ENCODE assay signal across 1 cellular context in the genomic region with DNA sequence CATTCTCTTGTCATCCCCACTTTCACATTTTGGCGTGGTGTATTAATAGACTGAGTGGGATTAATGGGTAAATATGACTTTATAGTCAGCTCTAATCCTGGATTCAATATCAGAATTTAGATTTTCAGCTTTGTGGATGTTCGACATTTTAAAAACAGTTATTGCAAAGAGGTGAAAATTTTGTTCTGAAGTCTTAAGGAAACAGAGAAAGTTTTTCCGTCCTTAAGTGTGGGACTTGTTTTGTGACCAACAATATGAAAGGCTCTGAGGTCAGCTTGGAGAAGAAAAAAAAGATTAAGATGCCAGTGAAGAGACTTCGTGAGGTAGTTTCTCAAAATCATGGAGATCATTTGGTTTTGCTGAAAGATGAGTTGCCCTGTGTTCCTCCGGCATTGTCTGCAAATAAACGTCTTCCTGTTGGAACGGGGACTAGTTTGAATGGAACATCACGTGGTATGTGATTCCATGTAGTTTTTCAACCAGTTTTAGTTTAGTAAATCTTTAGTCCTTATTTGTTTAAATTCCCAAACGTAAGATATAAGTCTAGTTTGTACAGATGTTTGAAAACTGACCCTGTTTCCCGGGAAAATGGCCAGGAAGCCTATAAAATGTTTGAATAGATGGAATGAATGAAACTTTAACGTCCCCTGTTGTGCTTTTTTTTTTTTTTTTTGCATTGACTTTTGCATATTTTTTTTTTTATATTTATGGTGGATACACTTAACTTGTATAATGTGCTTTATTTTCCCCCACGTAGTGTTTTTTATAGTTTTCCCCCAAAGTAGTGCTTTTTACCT.
TF ChIP-seq lines count a peak whose summit lies in the region.

No MANE protein-coding gene starts in this region.

TF ChIP-seq in GM12878, 131 proteins besides CTCF, POLR2A, EP300 and RAD21 (continued from another document):
- TF ChIP-seq, protein P1, sequence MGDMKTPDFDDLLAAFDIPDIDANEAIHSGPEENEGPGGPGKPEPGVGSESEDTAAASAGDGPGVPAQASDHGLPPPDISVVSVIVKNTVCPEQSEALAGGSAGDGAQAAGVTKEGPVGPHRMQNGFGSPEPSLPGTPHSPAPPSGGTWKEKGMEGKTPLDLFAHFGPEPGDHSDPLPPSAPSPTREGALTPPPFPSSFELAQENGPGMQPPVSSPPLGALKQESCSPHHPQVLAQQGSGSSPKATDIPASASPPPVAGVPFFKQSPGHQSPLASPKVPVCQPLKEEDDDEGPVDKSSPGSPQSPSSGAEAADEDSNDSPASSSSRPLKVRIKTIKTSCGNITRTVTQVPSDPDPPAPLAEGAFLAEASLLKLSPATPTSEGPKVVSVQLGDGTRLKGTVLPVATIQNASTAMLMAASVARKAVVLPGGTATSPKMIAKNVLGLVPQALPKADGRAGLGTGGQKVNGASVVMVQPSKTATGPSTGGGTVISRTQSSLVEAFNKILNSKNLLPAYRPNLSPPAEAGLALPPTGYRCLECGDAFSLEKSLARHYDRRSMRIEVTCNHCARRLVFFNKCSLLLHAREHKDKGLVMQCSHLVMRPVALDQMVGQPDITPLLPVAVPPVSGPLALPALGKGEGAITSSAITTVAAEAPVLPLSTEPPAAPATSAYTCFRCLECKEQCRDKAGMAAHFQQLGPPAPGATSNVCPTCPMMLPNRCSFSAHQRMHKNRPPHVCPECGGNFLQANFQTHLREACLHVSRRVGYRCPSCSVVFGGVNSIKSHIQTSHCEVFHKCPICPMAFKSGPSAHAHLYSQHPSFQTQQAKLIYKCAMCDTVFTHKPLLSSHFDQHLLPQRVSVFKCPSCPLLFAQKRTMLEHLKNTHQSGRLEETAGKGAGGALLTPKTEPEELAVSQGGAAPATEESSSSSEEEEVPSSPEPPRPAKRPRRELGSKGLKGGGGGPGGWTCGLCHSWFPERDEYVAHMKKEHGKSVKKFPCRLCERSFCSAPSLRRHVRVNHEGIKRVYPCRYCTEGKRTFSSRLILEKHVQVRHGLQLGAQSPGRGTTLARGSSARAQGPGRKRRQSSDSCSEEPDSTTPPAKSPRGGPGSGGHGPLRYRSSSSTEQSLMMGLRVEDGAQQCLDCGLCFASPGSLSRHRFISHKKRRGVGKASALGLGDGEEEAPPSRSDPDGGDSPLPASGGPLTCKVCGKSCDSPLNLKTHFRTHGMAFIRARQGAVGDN (IDR thresholded peaks at IDR 0.05): no peak
- TF ChIP-seq ETV6 (conservative IDR thresholded peaks at IDR 0.05 in 1 of 2, IDR thresholded peaks at IDR 0.05 in 1 of 2; ENCODE audit: borderline replicate concordance in 1 of 2, low read depth in 1 of 2): no peak
- TF ChIP-seq SUPT20H (IDR thresholded peaks at IDR 0.05; ENCODE audit: borderline replicate concordance, control insufficient read depth, low read depth, low read length): no peak
- TF ChIP-seq, protein P2, sequence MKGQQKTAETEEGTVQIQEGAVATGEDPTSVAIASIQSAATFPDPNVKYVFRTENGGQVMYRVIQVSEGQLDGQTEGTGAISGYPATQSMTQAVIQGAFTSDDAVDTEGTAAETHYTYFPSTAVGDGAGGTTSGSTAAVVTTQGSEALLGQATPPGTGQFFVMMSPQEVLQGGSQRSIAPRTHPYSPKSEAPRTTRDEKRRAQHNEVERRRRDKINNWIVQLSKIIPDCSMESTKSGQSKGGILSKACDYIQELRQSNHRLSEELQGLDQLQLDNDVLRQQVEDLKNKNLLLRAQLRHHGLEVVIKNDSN (IDR thresholded peaks at IDR 0.05; ENCODE audit: borderline replicate concordance, extremely low read length, insufficient read depth, low read depth, low read length): no peak
- no peak for TF ChIP-seq NR2C1 (IDR thresholded peaks at IDR 0.05)
- no peak for TF ChIP-seq ASH2L (IDR thresholded peaks at IDR 0.05; ENCODE audit: borderline replicate concordance, low read depth)
- no peak for TF ChIP-seq RFX5 (IDR thresholded peaks at IDR 0.05; ENCODE audit: low read depth, low read length)
- no peak for TF ChIP-seq FOXM1 (IDR thresholded peaks at IDR 0.05; ENCODE audit: low read depth, low read length)
- TF ChIP-seq BHLHE40 (IDR thresholded peaks at IDR 0.05; ENCODE audit: borderline replicate concordance in 1 of 2, low read depth in 2 of 2, low read length in 1 of 2): no peak
- TF ChIP-seq CHD2 (IDR thresholded peaks at IDR 0.05; ENCODE audit: borderline replicate concordance, low read depth, low read length): no peak
- TF ChIP-seq LARP7 (IDR thresholded peaks at IDR 0.05): no peak
- no peak for TF ChIP-seq POLR2AphosphoS2 (IDR thresholded peaks at IDR 0.05; ENCODE audit: low read depth, low read length)
- no peak for TF ChIP-seq RCOR1 (conservative IDR thresholded peaks at IDR 0.05; ENCODE audit: low read depth, low read length)
- TF ChIP-seq, protein P3, sequence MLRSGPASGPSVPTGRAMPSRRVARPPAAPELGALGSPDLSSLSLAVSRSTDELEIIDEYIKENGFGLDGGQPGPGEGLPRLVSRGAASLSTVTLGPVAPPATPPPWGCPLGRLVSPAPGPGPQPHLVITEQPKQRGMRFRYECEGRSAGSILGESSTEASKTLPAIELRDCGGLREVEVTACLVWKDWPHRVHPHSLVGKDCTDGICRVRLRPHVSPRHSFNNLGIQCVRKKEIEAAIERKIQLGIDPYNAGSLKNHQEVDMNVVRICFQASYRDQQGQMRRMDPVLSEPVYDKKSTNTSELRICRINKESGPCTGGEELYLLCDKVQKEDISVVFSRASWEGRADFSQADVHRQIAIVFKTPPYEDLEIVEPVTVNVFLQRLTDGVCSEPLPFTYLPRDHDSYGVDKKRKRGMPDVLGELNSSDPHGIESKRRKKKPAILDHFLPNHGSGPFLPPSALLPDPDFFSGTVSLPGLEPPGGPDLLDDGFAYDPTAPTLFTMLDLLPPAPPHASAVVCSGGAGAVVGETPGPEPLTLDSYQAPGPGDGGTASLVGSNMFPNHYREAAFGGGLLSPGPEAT (IDR thresholded peaks at IDR 0.05; ENCODE audit: low read depth): no peak
- TF ChIP-seq, protein P4, sequence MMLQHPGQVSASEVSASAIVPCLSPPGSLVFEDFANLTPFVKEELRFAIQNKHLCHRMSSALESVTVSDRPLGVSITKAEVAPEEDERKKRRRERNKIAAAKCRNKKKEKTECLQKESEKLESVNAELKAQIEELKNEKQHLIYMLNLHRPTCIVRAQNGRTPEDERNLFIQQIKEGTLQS (IDR thresholded peaks at IDR 0.05; ENCODE audit: borderline replicate concordance, extremely low read depth, low read depth, low read length): no peak
- no peak for TF ChIP-seq CREM (IDR thresholded peaks at IDR 0.05; ENCODE audit: low read depth)
- TF ChIP-seq SMC3 (IDR thresholded peaks at IDR 0.05; ENCODE audit: borderline replicate concordance, low read length): no peak
- no peak for TF ChIP-seq BRCA1 (IDR thresholded peaks at IDR 0.05; ENCODE audit: low read depth, low read length)
- TF ChIP-seq, protein P5, sequence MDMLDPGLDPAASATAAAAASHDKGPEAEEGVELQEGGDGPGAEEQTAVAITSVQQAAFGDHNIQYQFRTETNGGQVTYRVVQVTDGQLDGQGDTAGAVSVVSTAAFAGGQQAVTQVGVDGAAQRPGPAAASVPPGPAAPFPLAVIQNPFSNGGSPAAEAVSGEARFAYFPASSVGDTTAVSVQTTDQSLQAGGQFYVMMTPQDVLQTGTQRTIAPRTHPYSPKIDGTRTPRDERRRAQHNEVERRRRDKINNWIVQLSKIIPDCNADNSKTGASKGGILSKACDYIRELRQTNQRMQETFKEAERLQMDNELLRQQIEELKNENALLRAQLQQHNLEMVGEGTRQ (IDR thresholded peaks at IDR 0.05; ENCODE audit: borderline replicate concordance, low read depth, low read length): peak; percentile 6; the same call in 1 of the 2 replicates
- no peak for TF ChIP-seq STAT1 (conservative IDR thresholded peaks at IDR 0.05)
- peak; percentile 90 for TF ChIP-seq RAD51 (IDR thresholded peaks at IDR 0.05)
- no peak for TF ChIP-seq SREBF2 (IDR thresholded peaks at IDR 0.05; ENCODE audit: low read length)
- TF ChIP-seq GABPA (IDR thresholded peaks at IDR 0.05; ENCODE audit: low read depth): 0 out of 2 replicates have a peak, but pooled peaks have one; percentile 40
- no peak for TF ChIP-seq POLR2AphosphoS5 (IDR thresholded peaks at IDR 0.05; ENCODE audit: low read length)
- no peak for TF ChIP-seq CHD1 (IDR thresholded peaks at IDR 0.05; ENCODE audit: low read depth, low read length)
- no peak for TF ChIP-seq ZNF274 (IDR thresholded peaks at IDR 0.05; ENCODE audit: insufficient read depth, insufficient read length)
